In genomic region chr15:89401636-89402252, GRCh38 we compare ENCODE assay signal across 2 cellular contexts.
A peak's percentile ranks its signal among the peaks of the same experiment; 100 is the strongest.
TF ChIP-seq lines count a peak whose summit lies in the region.

No MANE protein-coding gene starts in this region.

TF ChIP-seq in HepG2, 621 proteins besides CTCF, POLR2A, EP300 and RAD21:
- TF ChIP-seq ZNF225 (CRISPR knock-in tag; IDR thresholded peaks at IDR 0.05): no peak
- TF ChIP-seq MEIS2 (CRISPR knock-in tag; IDR thresholded peaks at IDR 0.05): no peak
- no peak for TF ChIP-seq MED1 (CRISPR knock-in tag; IDR thresholded peaks at IDR 0.05)
- TF ChIP-seq ZNF510 (CRISPR knock-in tag; IDR thresholded peaks at IDR 0.05; ENCODE audit: low read depth): no peak
- no peak for TF ChIP-seq ZNF33B (CRISPR knock-in tag; IDR thresholded peaks at IDR 0.05)
- TF ChIP-seq ONECUT2 (CRISPR knock-in tag; IDR thresholded peaks at IDR 0.05): no peak
- no peak for TF ChIP-seq ZBTB14 (CRISPR knock-in tag; IDR thresholded peaks at IDR 0.05)

TF ChIP-seq in H1, 55 proteins besides CTCF, POLR2A, EP300 and RAD21:
- TF ChIP-seq RNF2 (IDR thresholded peaks at IDR 0.05; ENCODE audit: borderline replicate concordance, low read depth, low read length, missing control alignments, poor library complexity, severe bottlenecking): peak; percentile 75
- TF ChIP-seq BCL11A (IDR thresholded peaks at IDR 0.05; ENCODE audit: low read depth in 2 of 2, low read length in 2 of 2): no peak
